Comparison of ENCODE assay signal across 27 cellular contexts in the genomic region with DNA sequence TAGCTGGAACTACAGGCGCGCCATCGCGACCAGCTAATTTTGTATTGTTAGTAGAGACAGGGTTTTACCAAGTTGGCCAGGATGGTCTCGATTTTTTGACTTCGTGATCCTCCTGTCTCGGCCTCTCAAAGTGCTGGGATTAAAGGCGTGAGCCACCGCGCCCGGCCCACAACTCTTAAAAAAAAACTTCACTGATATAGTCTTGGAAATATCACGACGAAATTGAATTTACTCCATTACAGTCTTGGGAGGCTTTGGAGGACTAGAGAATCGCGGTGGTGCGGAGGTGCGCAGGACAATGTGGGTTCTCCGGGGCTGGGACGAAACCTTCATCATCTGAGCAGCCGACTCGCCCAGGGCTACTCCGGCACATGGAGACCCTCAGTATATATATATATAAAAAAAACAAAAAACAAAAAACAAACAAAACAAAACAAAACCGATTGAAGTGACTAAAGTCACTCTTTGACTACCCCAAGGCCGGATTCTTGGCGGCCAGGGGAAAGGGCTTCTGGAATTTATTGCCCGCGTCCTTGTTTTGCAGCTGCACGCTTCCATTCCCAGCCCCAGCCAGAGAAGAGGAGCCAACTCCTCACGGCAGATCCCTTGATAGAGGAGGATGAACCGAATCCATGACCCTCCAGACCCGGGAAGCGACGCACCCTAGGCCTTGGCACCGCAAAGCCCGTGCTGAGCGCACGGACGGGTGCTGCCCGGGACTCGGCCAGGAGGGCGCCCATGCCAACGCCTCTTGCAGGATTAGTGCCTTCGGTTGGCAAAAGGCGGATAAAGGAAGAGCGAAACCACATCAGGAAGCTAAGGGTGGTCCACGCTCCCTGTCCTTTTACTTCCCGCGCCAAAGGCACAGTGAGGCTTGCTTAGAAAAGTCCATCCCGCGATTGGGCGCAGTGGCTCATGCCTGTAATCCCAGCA. TPM values are rescaled to one million over a fixed set of nuclear protein-coding genes. Genes with fewer than 3 reads are reported as not detected.
DNase-seq lines count a peak whose midpoint lies in the region; ATAC-seq, FAIRE-seq and TF ChIP-seq lines count a peak whose summit lies in the region.
"Had no signal": no experiment of that assay in that cellular context is flagged by ENCODE, and none has a peak within 500 bp of the region (broad histone marks: within the 10 kb centered on the region; RNA-seq: fewer than 3 reads in every experiment).

No MANE protein-coding gene starts in this region.

- H3K4me1 ChIP-seq in GM23338 (ENCODE audit: insufficient read depth) (0 out of 2 replicates have a peak, but pooled peaks cover 6% of the 10 kb centered on the region), astrocyte (ENCODE audit: insufficient read depth, low read length) (peaks cover 7% of the 10 kb centered on the region), iPS-18a (ENCODE audit: control insufficient read depth, low read depth, low read length) (no peaks in the 10 kb centered on the region), parathyroid adenoma (peaks cover 13% of the 10 kb centered on the region)
- H3K4me1 ChIP-seq: BE2C had no signal

- H3K79me2 ChIP-seq in GM23338 (replicated peaks; ENCODE audit: insufficient read depth) = no peaks in the 10 kb centered on the region
- no peaks in the 10 kb centered on the region for H3K79me2 ChIP-seq in astrocyte (ENCODE audit: insufficient read depth, low read length)
- peaks cover 26% of the 10 kb centered on the region for H3K79me2 ChIP-seq in parathyroid adenoma

- H3K27ac Mint-ChIP-seq in GM23338 = no peak overlapping the region
- no peak overlapping the region for H3K27ac Mint-ChIP-seq in astrocyte (ENCODE audit: unreplicated experiment)
- H3K27ac Mint-ChIP-seq: dendritic cell treated with granulocyte-macrophage colony-stimulating factor and Interleukin-4, amounts not matched to agents 40 ng/mL and 50 ng/mL, for 4 days had no signal

- H4K20me1 ChIP-seq in GM23338 (replicated peaks; ENCODE audit: insufficient read depth) (no peaks in the 10 kb centered on the region), astrocyte (ENCODE audit: insufficient read depth, low read length) (no peaks in the 10 kb centered on the region)

- H3K4me3 Mint-ChIP-seq in GM23338 (peak overlapping the region; percentile 82), astrocyte (ENCODE audit: unreplicated experiment) (no peak overlapping the region)

- peak overlapping the region; percentile 93 for H3K4me2 ChIP-seq in GM23338
- H3K4me2 ChIP-seq in astrocyte (ENCODE audit: low read length) = peak overlapping the region; percentile 28
- H3K4me2 ChIP-seq in parathyroid adenoma (ENCODE audit: low read length) = peak overlapping the region; percentile 73

- no peaks in the 10 kb centered on the region for H3K9me3 ChIP-seq in astrocyte (ENCODE audit: insufficient read depth, low read depth, low read length)
- H3K9me3 ChIP-seq in iPS-18a (ENCODE audit: control insufficient read depth, low read depth, low read length) = no peaks in the 10 kb centered on the region
- no peaks in the 10 kb centered on the region for H3K9me3 ChIP-seq in parathyroid adenoma (ENCODE audit: control insufficient read depth, low read length)
- H3K9me3 ChIP-seq: BE2C, neutrophil had no signal

- H3K36me3 Mint-ChIP-seq in GM23338 (ENCODE audit: low read depth) = no peaks in the 10 kb centered on the region
- no peaks in the 10 kb centered on the region for H3K36me3 Mint-ChIP-seq in astrocyte (ENCODE audit: low read depth, unreplicated experiment)

- H3K27me3 Mint-ChIP-seq in GM23338 (ENCODE audit: insufficient read depth, low read depth, poor library complexity) (peaks cover 77% of the 10 kb centered on the region), astrocyte (ENCODE audit: low read depth, unreplicated experiment) (peaks cover 63% of the 10 kb centered on the region)

- H3K36me3 ChIP-seq in GM23338 (ENCODE audit: insufficient read depth) (no peaks in the 10 kb centered on the region), astrocyte (ENCODE audit: insufficient read depth, low read length) (no peaks in the 10 kb centered on the region), iPS-18a (ENCODE audit: control insufficient read depth, low read depth, low read length) (no peaks in the 10 kb centered on the region), parathyroid adenoma (ENCODE audit: control insufficient read depth, insufficient read depth, low read length) (no peaks in the 10 kb centered on the region)
- H3K36me3 ChIP-seq: BE2C, neutrophil had no signal

- H3K9me2 ChIP-seq in GM23338 (ENCODE audit: insufficient read depth) = no peaks in the 10 kb centered on the region

- peak; percentile 3; the same call in 2 of the 3 replicates for ATAC-seq in GM23338
- no peak for ATAC-seq in HG03095 (IDR thresholded peaks at IDR 0.05; ENCODE audit: unreplicated experiment)
- ATAC-seq in activated CD4-positive, CD25-positive, alpha-beta regulatory T cell treated with anti-CD3 and anti-CD28 coated beads, Interleukin-2, amount 50 U/mL, for 24 hours = no peak

- 0 out of 2 replicates have a peak, but pooled peaks cover 2% of the 10 kb centered on the region for H3F3A ChIP-seq in GM23338 (replicated peaks; ENCODE audit: low read depth)

- H3K9me3 Mint-ChIP-seq in GM23338 (no peaks in the 10 kb centered on the region; the same call in 2 of the 3 replicates), astrocyte (ENCODE audit: unreplicated experiment) (peaks cover 2% of the 10 kb centered on the region)
- H3K9me3 Mint-ChIP-seq: dendritic cell treated with granulocyte-macrophage colony-stimulating factor and Interleukin-4, amounts not matched to agents 40 ng/mL and 50 ng/mL, for 4 days had no signal

- H3K27me3 ChIP-seq in GM23338 (ENCODE audit: insufficient read depth) = peaks cover 75% of the 10 kb centered on the region
- H3K27me3 ChIP-seq in astrocyte (ENCODE audit: insufficient read depth, low read length) = peaks cover 76% of the 10 kb centered on the region
- H3K27me3 ChIP-seq in iPS-18a (ENCODE audit: control insufficient read depth, insufficient read depth, low read length) = peaks cover 93% of the 10 kb centered on the region
- no peaks in the 10 kb centered on the region for H3K27me3 ChIP-seq in parathyroid adenoma (ENCODE audit: control insufficient read depth, insufficient read depth, low read length)

- FAIRE-seq in astrocyte (lab: Jason Lieb, UNC) = no peak
- FAIRE-seq: islet of Langerhans, RCC 7860, TTC549 had no signal

- peaks cover 7% of the 10 kb centered on the region for H3K4me1 Mint-ChIP-seq in GM23338
- H3K4me1 Mint-ChIP-seq in astrocyte (ENCODE audit: low read depth, unreplicated experiment) = peaks cover 4% of the 10 kb centered on the region

- H2AFZ ChIP-seq in GM23338 (peak overlapping the region; percentile 97), astrocyte (ENCODE audit: low read depth, low read length) (peak overlapping the region; percentile 18), parathyroid adenoma (peak overlapping the region; percentile 31)

- H3K4me3 ChIP-seq in GM23338 (peak overlapping the region; percentile 68), astrocyte (ENCODE audit: insufficient read depth, low read depth, low read length) (no peak overlapping the region), iPS-18a (ENCODE audit: low read length) (peak overlapping the region; percentile 49), parathyroid adenoma (ENCODE audit: low read depth, low read length) (peak overlapping the region; percentile 93), foreskin fibroblast (ENCODE audit: low read depth in 1 of 2, low read length in 2 of 2) (no peak overlapping the region)
- H3K4me3 ChIP-seq: lung, skin epidermis had no signal

- H3K9ac ChIP-seq in astrocyte (ENCODE audit: low read length) (no peak overlapping the region), iPS-18a (ENCODE audit: low read length) (no peak overlapping the region), parathyroid adenoma (peak overlapping the region; percentile 29)

- DNase-seq in GM23338 (ENCODE audit: low spot score) (peak; percentile 49), astrocyte (ENCODE audit: low read depth) (no peak), NCI-H1436 treated with DMSO at 0.1 percent for 48 hours (lab: John Stamatoyannopoulos, UW) (no peak), foreskin fibroblast (no peak)
- DNase-seq: activated CD4-positive, alpha-beta T cell treated with anti-CD3 and anti-CD28 coated beads for 4 hours; activated naive CD4-positive, alpha-beta T cell treated with anti-CD3 and anti-CD28 coated beads, Interleukin-2, amount 50 U/mL, for 16 hours; amygdala; BE2C; NCI-H2171; NCI-H524 treated with DMSO at 0.1 percent for 48 hours; stimulated activated CD4-positive, alpha-beta T cell treated with anti-CD3 and anti-CD28 coated beads, Interleukin-1b, Interleukin-23, amount 100 ng/mL, for 48 hours had no signal

- no peak for TF ChIP-seq CTCF in GM23338 (conservative IDR thresholded peaks at IDR 0.05; ENCODE audit: low read depth in 2 of 2)
- TF ChIP-seq CTCF in astrocyte (IDR thresholded peaks at IDR 0.05; ENCODE audit: insufficient read depth, low read depth, low read length) = no peak
- no peak for TF ChIP-seq CTCF in parathyroid adenoma (IDR thresholded peaks at IDR 0.05)
- TF ChIP-seq CTCF in foreskin fibroblast (IDR thresholded peaks at IDR 0.05; ENCODE audit: low read depth, low read length) = no peak

- H3K27ac ChIP-seq in GM23338 (ENCODE audit: low read depth) = no peak overlapping the region
- H3K27ac ChIP-seq in astrocyte (ENCODE audit: low read depth, low read length) = no peak overlapping the region
- H3K27ac ChIP-seq in iPS-18a (ENCODE audit: low read length) = no peak overlapping the region
- H3K27ac ChIP-seq in parathyroid adenoma = peak overlapping the region; percentile 98
- H3K27ac ChIP-seq: neutrophil, skin epidermis had no signal

TF ChIP-seq in GM23338, 12 proteins besides CTCF, POLR2A, EP300 and RAD21:
- peak; percentile 62 for TF ChIP-seq EZH2 (IDR thresholded peaks at IDR 0.05; ENCODE audit: low read depth, unreplicated experiment)
- TF ChIP-seq ZNF114 (CRISPR knock-in tag; IDR thresholded peaks at IDR 0.05) = no peak

RNA-seq across cellular contexts. Expression of gene GCM2, which starts 1.7 kb away (rescaled TPM):
- total RNA-seq in GM23338 (2014; rRNA removed; shearing (Covaris generic)) = 0.66 TPM in 1 of 2 replicates, not detected in the other
- 0.35 TPM in 1 of 2 replicates, not detected in the other for polyA plus RNA-seq in GM23338 (2016; fragmentation: Nextera tagmentation; extraction: Ambion mirVana)
- not detected in 2 replicates for total RNA-seq in astrocyte
- total RNA-seq: A673, cardiac septum, HT1080, lung, subcutaneous adipose tissue, urinary bladder had no signal
- polyA plus RNA-seq: lung, urinary bladder had no signal

RNA-seq across cellular contexts. Expression of gene SYCP2L, which starts 3.3 kb away (rescaled TPM):
- total RNA-seq in GM23338 (2014; rRNA removed; shearing (Covaris generic)) = 4.9 and 11.0 TPM in 2 replicates
- 8.5 and 10.5 TPM in 2 replicates for polyA plus RNA-seq in GM23338 (2016; fragmentation: Nextera tagmentation; extraction: Ambion mirVana)
- 3.4 and 6.4 TPM in 2 replicates for total RNA-seq in astrocyte
- total RNA-seq: HT1080 had no signal

RNA-seq across cellular contexts. Expression of gene MAK, which starts 45.2 kb away (rescaled TPM):
- 0.35 and 0.50 TPM in 2 replicates for total RNA-seq in GM23338 (2014; rRNA removed; shearing (Covaris generic))
- 1.2 and 1.6 TPM in 2 replicates for polyA plus RNA-seq in GM23338 (2016; fragmentation: Nextera tagmentation; extraction: Ambion mirVana)
- 0.05 TPM in 1 of 2 replicates, not detected in the other for total RNA-seq in astrocyte
- total RNA-seq: HT1080 had no signal

Comparison
In these comparisons a context has a peak if more than half of its experiments do, and no peak if none do; other contexts are left out.
1. H2AFZ ChIP-seq: peak in every context shown above with its lines; median percentile 97 in GM23338; 31 in parathyroid adenoma; 18 in astrocyte.
2. H3K4me2 ChIP-seq: peak in every context shown above with its lines; median percentile 93 in GM23338; 73 in parathyroid adenoma; 28 in astrocyte.
3. H3K4me3 ChIP-seq: peak in GM23338 (single experiment), iPS-18a (single experiment) and parathyroid adenoma (single experiment); none in astrocyte (single experiment) and foreskin fibroblast (0 of 2).